In the genomic region with DNA sequence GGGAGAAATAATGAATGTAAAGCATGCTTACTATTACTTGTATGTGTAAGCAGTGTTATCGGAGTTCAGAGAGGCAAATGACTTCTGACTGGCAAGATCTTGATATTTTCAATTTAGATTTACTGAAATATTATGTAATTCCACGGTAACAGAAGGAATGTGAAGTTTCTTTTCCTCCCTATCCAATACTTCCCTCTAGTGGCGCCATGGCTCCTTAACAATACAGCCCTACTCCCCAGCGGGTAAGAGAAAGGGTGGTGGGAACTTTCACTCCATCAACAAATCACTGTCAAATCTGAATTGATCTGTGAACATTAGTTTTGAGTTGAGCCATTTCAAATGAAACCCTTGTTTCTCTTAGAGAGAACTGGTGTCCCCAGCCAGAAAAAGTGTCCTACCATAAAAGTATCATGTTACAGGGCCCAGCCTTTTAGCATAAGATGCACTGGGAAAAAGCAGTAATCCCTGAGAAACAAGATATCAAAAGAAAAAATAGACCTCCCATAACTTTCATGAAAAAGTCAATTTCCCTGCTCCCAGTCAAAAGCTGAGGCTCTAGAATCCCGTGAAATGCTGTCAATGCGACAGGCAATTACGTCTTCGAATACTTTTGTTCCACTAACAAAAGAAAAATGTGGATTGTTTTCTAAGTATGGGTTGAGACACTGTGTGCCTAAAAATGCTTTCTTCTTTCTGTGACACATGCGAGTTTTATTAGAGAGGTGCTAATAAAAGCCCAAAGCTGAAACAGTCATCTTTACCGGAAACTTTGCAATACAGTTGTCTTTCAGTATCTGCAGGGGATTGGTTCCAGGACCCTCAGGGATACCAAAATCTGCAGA, we compare ENCODE assay signal across 9 cellular contexts. TPM values are rescaled to one million over a fixed set of nuclear protein-coding genes. Genes with fewer than 3 reads are reported as not detected.
DNase-seq lines count a peak whose midpoint lies in the region; ATAC-seq, FAIRE-seq and TF ChIP-seq lines count a peak whose summit lies in the region.
"Had no signal": no experiment of that assay in that cellular context is flagged by ENCODE, and none has a peak within 500 bp of the region (broad histone marks: within the 10 kb centered on the region; RNA-seq: fewer than 3 reads in every experiment).

No MANE protein-coding gene starts in this region.

- H3K27ac Mint-ChIP-seq in progenitor cell of endocrine pancreas = peak overlapping the region; percentile 36
- H3K27ac Mint-ChIP-seq: stimulated activated naive CD8-positive, alpha-beta T cell treated with anti-CD3 and anti-CD28 coated beads, Interleukin-15, Interleukin-2, amounts not matched to agents 100 ng/mL and 50 ng/mL, for 24 hours had no signal

- ATAC-seq in A549 (peak; percentile 85 to 91), GM21529 (IDR thresholded peaks at IDR 0.05; ENCODE audit: unreplicated experiment) (no peak)

- no peak for FAIRE-seq in A549 (lab: Jason Lieb, UNC)

- no peak for TF ChIP-seq POLR2A in A549 (IDR thresholded peaks at IDR 0.05; ENCODE audit: low read length)

- H3K4me3 Mint-ChIP-seq in progenitor cell of endocrine pancreas (ENCODE audit: low read depth) = no peak overlapping the region
- H3K4me3 Mint-ChIP-seq: stimulated activated naive CD8-positive, alpha-beta T cell treated with anti-CD3 and anti-CD28 coated beads, Interleukin-15, Interleukin-2, amounts not matched to agents 100 ng/mL and 50 ng/mL, for 24 hours had no signal

- H3K4me1 ChIP-seq in A549 = no peaks in the 10 kb centered on the region

- peaks cover 13% of the 10 kb centered on the region for H3K4me1 Mint-ChIP-seq in progenitor cell of endocrine pancreas (ENCODE audit: low read depth)

- TF ChIP-seq CTCF in A549 (IDR thresholded peaks at IDR 0.05) (peak; percentile 69), GM12874 (IDR thresholded peaks at IDR 0.05; ENCODE audit: insufficient read depth, low read depth, low read length) (peak; percentile 18; the same call in 1 of the 2 replicates), fibroblast of mammary gland (conservative IDR thresholded peaks at IDR 0.05; ENCODE audit: control insufficient read depth, insufficient read depth, low read depth, low read length) (peak; percentile 88), progenitor cell of endocrine pancreas (IDR thresholded peaks at IDR 0.05; ENCODE audit: unreplicated experiment) (peak; percentile 73)

- no peaks in the 10 kb centered on the region for H3K27me3 Mint-ChIP-seq in progenitor cell of endocrine pancreas
- H3K27me3 Mint-ChIP-seq: stimulated activated naive CD8-positive, alpha-beta T cell treated with anti-CD3 and anti-CD28 coated beads, Interleukin-15, Interleukin-2, amounts not matched to agents 100 ng/mL and 50 ng/mL, for 24 hours had no signal

- TF ChIP-seq EP300 in A549 (IDR thresholded peaks at IDR 0.05) = no peak

- H3K36me3 Mint-ChIP-seq in progenitor cell of endocrine pancreas (ENCODE audit: insufficient read depth) = no peaks in the 10 kb centered on the region

- no peaks in the 10 kb centered on the region for H3K9me3 ChIP-seq in A549

- CTCF ChIA-PET in A549 (lab: Yijun Ruan, JAX) = interaction anchor here (0.6 to 1.2 kb wide), 8 partner anchors 11 to 1577 kb away, joined by 3 to 4 read pairs (median 3); a partner anchor contains a TSS

- peak overlapping the region; percentile 35; the same call in 2 of the 3 replicates for H3K4me2 ChIP-seq in A549

- H3K9me3 Mint-ChIP-seq in progenitor cell of endocrine pancreas (ENCODE audit: low read depth) = peaks cover 4% of the 10 kb centered on the region
- H3K9me3 Mint-ChIP-seq: stimulated activated naive CD8-positive, alpha-beta T cell treated with anti-CD3 and anti-CD28 coated beads, Interleukin-15, Interleukin-2, amounts not matched to agents 100 ng/mL and 50 ng/mL, for 24 hours had no signal

- H3K4me3 ChIP-seq in A549 = no peak overlapping the region
- H3K4me3 ChIP-seq in fibroblast of mammary gland (ENCODE audit: control insufficient read depth, low read depth, low read length) = no peak overlapping the region

- peak; percentile 62 to 67 for TF ChIP-seq RAD21 in A549 (conservative IDR thresholded peaks at IDR 0.05 in 1 of 2, IDR thresholded peaks at IDR 0.05 in 1 of 2)

- no peak overlapping the region for H3K27ac ChIP-seq in A549

- WGBS in A549 (ENCODE audit: missing lambda C conversion rate) = 53% methylated on average over 10 of the region's 10 CpGs

- DNase-seq in A549 (ENCODE audit: low read depth in 1 of 2, low spot score in 1 of 2) = peak; percentile 36 to 52
- peak; percentile 48 for DNase-seq in RPMI7951 (ENCODE audit: low read depth)
- peak; percentile 65 for DNase-seq in fibroblast of mammary gland (ENCODE audit: low read depth)
- DNase-seq in progenitor cell of endocrine pancreas (ENCODE audit: low spot score, unreplicated experiment) = no peak
- no peak for DNase-seq in NCI-H128 (lab: John Stamatoyannopoulos, UW; ENCODE audit: unreplicated experiment)
- no peak for DNase-seq in occipital lobe (lab: John Stamatoyannopoulos, UW)

- POLR2A ChIA-PET in A549 (lab: Yijun Ruan, JAX) = no interaction called here

TF ChIP-seq in A549, 52 proteins besides CTCF, POLR2A, EP300 and RAD21:
- TF ChIP-seq CHD2 (IDR thresholded peaks at IDR 0.05; ENCODE audit: low read length, partially characterized antibody) = no peak
- no peak for TF ChIP-seq CBX8 (IDR thresholded peaks at IDR 0.05)
- TF ChIP-seq SMC3 (IDR thresholded peaks at IDR 0.05) = peak; percentile 35; the same call in 1 of the 3 replicates

RNA-seq across cellular contexts. Expression of a gene that starts 12.9 kb away (rescaled TPM):
- 271 and 360 TPM in 2 replicates for polyA plus RNA-seq in A549 (2011; rRNA removed)
- polyA plus RNA-seq in A549 (2012; cell fraction: cytosol; rRNA removed) = 240 and 249 TPM in 2 replicates
- polyA plus RNA-seq in A549 (2012; cell fraction: nucleus; rRNA removed) = 97.7 and 193 TPM in 2 replicates
- polyA plus RNA-seq in A549 (2017; fragmentation: RNase III; extraction: RNeasy Plus Mini Kit Qiagen cat#74134 plus additional on column Dnase treatment) = 464 to 507 TPM (median 488 TPM) in 3 replicates
- polyA minus RNA-seq in A549 (2011; rRNA and poly(A)+ RNA removed) = 21.3 and 22.8 TPM in 2 replicates
- total RNA-seq in RPMI7951 (2014; rRNA removed; shearing (Covaris generic)) = 406 and 478 TPM in 2 replicates
- total RNA-seq in progenitor cell of endocrine pancreas = 311 and 314 TPM in 2 replicates
- total RNA-seq in occipital lobe = 129 TPM

RNA-seq across cellular contexts. Expression of a gene that starts 24.9 kb away (rescaled TPM):
- polyA plus RNA-seq in A549 (2011; rRNA removed) (11.2 and 11.8 TPM in 2 replicates), A549 (2017; fragmentation: RNase III; extraction: RNeasy Plus Mini Kit Qiagen cat#74134 plus additional on column Dnase treatment) (5.6 to 7.5 TPM (median 6.3 TPM) in 3 replicates)
- 1.5 and 1.6 TPM in 2 replicates for polyA plus RNA-seq in A549 (2012; cell fraction: cytosol; rRNA removed)
- 3.8 and 4.6 TPM in 2 replicates for polyA plus RNA-seq in A549 (2012; cell fraction: nucleus; rRNA removed)
- 30.5 and 39.4 TPM in 2 replicates for polyA minus RNA-seq in A549 (2011; rRNA and poly(A)+ RNA removed)
- 25.9 and 28.7 TPM in 2 replicates for total RNA-seq in RPMI7951 (2014; rRNA removed; shearing (Covaris generic))
- total RNA-seq in progenitor cell of endocrine pancreas (2.0 and 3.8 TPM in 2 replicates), occipital lobe (36.2 TPM)

RNA-seq across cellular contexts. Expression of a gene that starts 53.9 kb away (rescaled TPM):
- polyA plus RNA-seq in A549 (2011; rRNA removed) (75.5 and 94.3 TPM in 2 replicates), A549 (2017; fragmentation: RNase III; extraction: RNeasy Plus Mini Kit Qiagen cat#74134 plus additional on column Dnase treatment) (56.1 to 65.1 TPM (median 61.6 TPM) in 3 replicates)
- 10.5 and 13.0 TPM in 2 replicates for polyA plus RNA-seq in A549 (2012; cell fraction: cytosol; rRNA removed)
- 9.4 and 17.2 TPM in 2 replicates for polyA plus RNA-seq in A549 (2012; cell fraction: nucleus; rRNA removed)
- 26.4 and 26.9 TPM in 2 replicates for polyA minus RNA-seq in A549 (2011; rRNA and poly(A)+ RNA removed)
- 136 and 142 TPM in 2 replicates for total RNA-seq in RPMI7951 (2014; rRNA removed; shearing (Covaris generic))
- total RNA-seq in progenitor cell of endocrine pancreas (74.4 and 77.2 TPM in 2 replicates), occipital lobe (166 TPM)

Comparison
In these comparisons a context has a peak if more than half of its experiments do, and no peak if none do; other contexts are left out.
1. DNase-seq: peak in A549 (2 of 2), RPMI7951 (single experiment) and fibroblast of mammary gland (single experiment); none in progenitor cell of endocrine pancreas (single experiment), NCI-H128 (single experiment) and occipital lobe (single experiment).
2. CTCF ChIP-seq: peak in every context shown above with its lines; median percentile 88 in fibroblast of mammary gland; 73 in progenitor cell of endocrine pancreas; 69 in A549; 18 in GM12874.